11 cellular contexts compared by ENCODE assay signal in genomic region chr7:56053379-56053778, GRCh38. TPM values are rescaled to one million over a fixed set of nuclear protein-coding genes. Genes with fewer than 3 reads are reported as not detected.
DNase-seq lines count a peak whose midpoint lies in the region; ATAC-seq, FAIRE-seq and TF ChIP-seq lines count a peak whose summit lies in the region.
"Had no signal": no experiment of that assay in that cellular context is flagged by ENCODE, and none has a peak within 500 bp of the region (broad histone marks: within the 10 kb centered on the region; RNA-seq: fewer than 3 reads in every experiment).

No MANE protein-coding gene starts in this region.

- CTCF ChIA-PET in H1 (lab: Charles Lee; ENCODE audit: partially characterized antibody) = no interaction called here

- no peak overlapping the region for H3K56ac ChIP-seq in H1 (replicated peaks; ENCODE audit: insufficient read length, low read depth, low read length)

- H2BK5ac ChIP-seq in H1 (ENCODE audit: low read depth, low read length) (no peak overlapping the region), trophoblast cell (ENCODE audit: low read depth, low read length, poor library complexity) (no peak overlapping the region)

- no peak for TF ChIP-seq POLR2A in H1 (IDR thresholded peaks at IDR 0.05; ENCODE audit: control extremely low read depth in 1 of 2, low read depth in 2 of 2, low read length in 2 of 2)

- H2BK12ac ChIP-seq in H1 (ENCODE audit: low read depth, low read length) (no peak overlapping the region), trophoblast cell (ENCODE audit: low read length) (no peak overlapping the region)

- H4K91ac ChIP-seq in H1 (replicated peaks; ENCODE audit: insufficient read length, low read length) (no peak overlapping the region), trophoblast cell (ENCODE audit: low read depth, low read length) (no peak overlapping the region)

- H3K79me2 ChIP-seq in H1 (ENCODE audit: control insufficient read depth in 1 of 2, insufficient read depth in 2 of 2, low read length in 2 of 2) = peaks cover 7 to 61% of the 10 kb centered on the region in 2 experiments
- H3K79me2 ChIP-seq in trophoblast cell (ENCODE audit: control insufficient read depth, insufficient read depth, low read length, poor library complexity) = peaks cover 23% of the 10 kb centered on the region

- DNase-seq in GM12865 (ENCODE audit: low read depth) (no peak), NT2/D1 (ENCODE audit: low read depth, low spot score) (no peak), H1 (ENCODE audit: low read depth in 1 of 2, low spot score in 2 of 2) (no peak), trophoblast cell (no peak), NCI-H774 (lab: John Stamatoyannopoulos, UW) (no peak)
- DNase-seq in NK-92 treated with Interleukin-12 subunit alpha and Interleukin-12 subunit beta, amount 100 ng/mL, for 24 hours (lab: John Stamatoyannopoulos, UW) = no peak
- DNase-seq: activated B cell treated with CpG ODN at 0.5 μM for 24 hours, GF-D8 had no signal

- H2AK5ac ChIP-seq in H1 (ENCODE audit: low read depth, low read length) (no peak overlapping the region), trophoblast cell (ENCODE audit: low read length) (no peak overlapping the region)

- H3K79me1 ChIP-seq in H1 (ENCODE audit: low read depth, low read length) (peaks cover 2% of the 10 kb centered on the region; the same call in 1 of the 2 replicates), trophoblast cell (ENCODE audit: low read length) (peaks cover 11% of the 10 kb centered on the region)

- H3K27me3 ChIP-seq in NT2/D1 (ENCODE audit: insufficient read depth, insufficient read length) (no peaks in the 10 kb centered on the region), H1 (replicated peaks in 1 of 4; ENCODE audit: control insufficient read depth in 3 of 4, extremely low read depth in 1 of 4, insufficient read depth in 3 of 4, low read length in 3 of 4) (no peaks in the 10 kb centered on the region), trophoblast cell (ENCODE audit: insufficient read depth, low read length) (no peaks in the 10 kb centered on the region)

- H2AFZ ChIP-seq in H1 (ENCODE audit: low read length) (no peak overlapping the region), trophoblast cell (ENCODE audit: insufficient read depth, low read length, poor library complexity) (no peak overlapping the region)

- POLR2A ChIA-PET in H1 (lab: Charles Lee; ENCODE audit: partially characterized antibody) = interaction anchor here (1.2 to 44.4 kb wide), 5 partner anchors 9 to 30 kb away, joined by 4 to 869 read pairs (median 14); partner anchors contain the start of gene SUMF2

- H4K8ac ChIP-seq in H1 (ENCODE audit: extremely low read depth, insufficient read depth, low read length) (no peak overlapping the region), trophoblast cell (ENCODE audit: low read depth, low read length) (peak overlapping the region; percentile 7)

- TF ChIP-seq CTCF in GM12865 (IDR thresholded peaks at IDR 0.05; ENCODE audit: insufficient read depth, low read depth, low read length, missing control alignments) = no peak
- TF ChIP-seq CTCF in H1 (IDR thresholded peaks at IDR 0.05; ENCODE audit: control extremely low read depth in 1 of 3, insufficient read depth in 1 of 3, low read depth in 1 of 3, low read length in 3 of 3) = no peak

- H4K12ac ChIP-seq in trophoblast cell (ENCODE audit: low read depth, low read length) = peak overlapping the region; percentile 26

- no peak overlapping the region for H2BK15ac ChIP-seq in H1 (ENCODE audit: low read length)

- H3K9ac ChIP-seq in NT2/D1 (ENCODE audit: insufficient read length, low read depth) = peak overlapping the region; percentile 99
- H3K9ac ChIP-seq in H1 (replicated peaks in 1 of 4; ENCODE audit: extremely low read depth in 1 of 4, low read depth in 3 of 4, low read length in 3 of 4) = peak overlapping the region in 1 of 4 experiments; percentile 20; a peak in 1 of 7 replicates
- peak overlapping the region; percentile 48 for H3K9ac ChIP-seq in trophoblast cell (ENCODE audit: low read length)

- H3K4me1 ChIP-seq in NT2/D1 (ENCODE audit: insufficient read depth, insufficient read length) = peaks cover 2% of the 10 kb centered on the region
- peaks cover 0 to 11% (median 1%) of the 10 kb centered on the region in 4 experiments; a peak in 6 of 7 replicates for H3K4me1 ChIP-seq in H1 (replicated peaks in 1 of 4; ENCODE audit: control insufficient read depth in 3 of 4, insufficient read depth in 4 of 4, low read length in 3 of 4)
- peaks cover 7 to 8% of the 10 kb centered on the region in 2 experiments for H3K4me1 ChIP-seq in trophoblast cell (ENCODE audit: control insufficient read depth in 1 of 2, insufficient read depth in 2 of 2, low read length in 2 of 2)

- H3K4me2 ChIP-seq in H1 (ENCODE audit: insufficient read depth in 1 of 2, low read depth in 2 of 2, low read length in 2 of 2) = peak overlapping the region; percentile 58 to 71
- H3K4me2 ChIP-seq in trophoblast cell (ENCODE audit: low read length) = no peak overlapping the region

- H3K27ac ChIP-seq in H1 (ENCODE audit: low read depth, low read length) (no peak overlapping the region), trophoblast cell (ENCODE audit: low read depth, low read length) (no peak overlapping the region)

- H3K9me3 ChIP-seq in NT2/D1 (ENCODE audit: insufficient read depth, low read length) = no peaks in the 10 kb centered on the region
- H3K9me3 ChIP-seq in H1 (ENCODE audit: insufficient read depth in 2 of 2, low read depth in 1 of 2, low read length in 1 of 2) = no peaks in the 10 kb centered on the region
- H3K9me3 ChIP-seq in trophoblast cell (ENCODE audit: insufficient read depth, low read depth, low read length) = no peaks in the 10 kb centered on the region
- H3K9me3 ChIP-seq: thoracic aorta had no signal

- H3K14ac ChIP-seq in H1 (ENCODE audit: insufficient read length) = no peak overlapping the region
- no peak overlapping the region for H3K14ac ChIP-seq in trophoblast cell (ENCODE audit: low read length)

- H3K36me3 ChIP-seq in NT2/D1 (ENCODE audit: insufficient read depth, insufficient read length, low read length) (peaks cover 71% of the 10 kb centered on the region), H1 (ENCODE audit: control insufficient read depth in 2 of 4, insufficient read depth in 4 of 4, low read length in 3 of 4) (peaks cover 24 to 59% (median 47%) of the 10 kb centered on the region in 4 experiments), trophoblast cell (ENCODE audit: control insufficient read depth in 1 of 2, insufficient read depth in 2 of 2, low read length in 2 of 2) (peaks cover 19 to 28% of the 10 kb centered on the region in 2 experiments)

- H3K4ac ChIP-seq in H1 (replicated peaks; ENCODE audit: insufficient read length, low read depth, low read length) (no peak overlapping the region), trophoblast cell (ENCODE audit: low read depth, low read length) (peak overlapping the region; percentile 81)

- WGBS in H1 (ENCODE audit: extremely low coverage in 1 of 2, insufficient coverage in 1 of 2, insufficient read length in 1 of 2, insufficient replicate concordance in 2 of 2, low coverage in 1 of 2, low lambda C conversion rate in 2 of 2, missing lambda C conversion rate in 1 of 2), 2 experiments = 96% methylated on average over 9 of the region's 9 CpGs; no CpG with 5 or more reads in 1 of the 2 experiments
- no CpG with 5 or more reads among the region's 9 CpGs for WGBS in trophoblast cell (ENCODE audit: extremely low coverage, insufficient coverage, insufficient read length)

- peaks cover 0 to 3% of the 10 kb centered on the region in 2 experiments for H4K20me1 ChIP-seq in H1 (replicated peaks in 1 of 2; ENCODE audit: control insufficient read depth in 1 of 2, insufficient read depth in 2 of 2, low read length in 2 of 2)

- H3K18ac ChIP-seq in H1 (ENCODE audit: extremely low read depth, low read length) (no peak overlapping the region), trophoblast cell (ENCODE audit: low read length) (no peak overlapping the region)

- no peaks in the 10 kb centered on the region; the same call in 1 of the 2 replicates for H3K23me2 ChIP-seq in H1 (ENCODE audit: low read depth, low read length)

- no peak for ATAC-seq in GM21717 (IDR thresholded peaks at IDR 0.05; ENCODE audit: unreplicated experiment)

- H2BK120ac ChIP-seq in H1 (replicated peaks; ENCODE audit: low read depth, low read length) (no peak overlapping the region), trophoblast cell (ENCODE audit: insufficient read depth, low read length, poor library complexity) (no peak overlapping the region)

- no peak for TF ChIP-seq EP300 in H1 (IDR thresholded peaks at IDR 0.05; ENCODE audit: borderline replicate concordance in 1 of 2, low read depth in 2 of 2, low read length in 2 of 2)

- no peak for FAIRE-seq in H1 (lab: Jason Lieb, UNC)
- FAIRE-seq: frontal cortex had no signal

- peak overlapping the region; percentile 99 for H3K4me3 ChIP-seq in GM12865 (ENCODE audit: low read depth, low read length)
- peak overlapping the region; percentile 90 for H3K4me3 ChIP-seq in NT2/D1 (ENCODE audit: insufficient read length, low read depth)
- H3K4me3 ChIP-seq in H1 (ENCODE audit: extremely low read depth in 1 of 4, insufficient read depth in 2 of 4, low read depth in 3 of 4, low read length in 4 of 4) = peak overlapping the region in 2 of 4 experiments; percentile 4 to 98; a peak in 3 of 8 replicates
- no peak overlapping the region for H3K4me3 ChIP-seq in trophoblast cell (ENCODE audit: low read depth, low read length)

- H4K5ac ChIP-seq in H1 (ENCODE audit: insufficient read length, low read depth, low read length) = no peak overlapping the region

- no peak for TF ChIP-seq RAD21 in H1 (IDR thresholded peaks at IDR 0.05 in 1 of 2, conservative IDR thresholded peaks at IDR 0.05 in 1 of 2; ENCODE audit: low read depth in 2 of 2, low read length in 2 of 2)

- H3K23ac ChIP-seq in H1 (ENCODE audit: insufficient read length) (no peak overlapping the region), trophoblast cell (ENCODE audit: low read length) (no peak overlapping the region)

- no peak overlapping the region for H2BK20ac ChIP-seq in H1 (ENCODE audit: low read length)

RNA-seq across cellular contexts. Expression of gene CCT6A, which starts 1.8 kb away (rescaled TPM):
- 260 and 272 TPM in 2 replicates for total RNA-seq in H1 (2021; fragmentation: NEBNext Ultra II Directional; extraction: Animal tissue kit (Norgen Biotek cat#: 25700))
- 124 and 201 TPM in 2 replicates for polyA plus RNA-seq in H1 (2011; rRNA removed)
- 224 TPM for polyA plus RNA-seq in H1 (2011; cell fraction: cytosol; rRNA removed)
- 130 TPM for polyA plus RNA-seq in H1 (2011; cell fraction: nucleus; rRNA removed)
- 266 to 398 TPM (median 305 TPM) in 4 replicates for polyA plus RNA-seq in H1 (2012, experiment 1 of 2)
- 34.0 TPM for polyA plus RNA-seq in H1 (2012, experiment 2 of 2)
- polyA plus RNA-seq in H1 (2013, experiment 1 of 2) = 275 TPM
- 270 TPM for polyA plus RNA-seq in H1 (2013, experiment 2 of 2)
- 223 and 281 TPM in 2 replicates for polyA minus RNA-seq in H1 (2011; rRNA and poly(A)+ RNA removed)
- polyA minus RNA-seq in H1 (2011; cell fraction: cytosol; rRNA and poly(A)+ RNA removed) = 117 TPM
- polyA minus RNA-seq in H1 (2011; cell fraction: nucleus; rRNA and poly(A)+ RNA removed) = 113 TPM
- polyA plus RNA-seq in trophoblast cell (2013) = 211 and 221 TPM in 2 replicates

RNA-seq across cellular contexts. Expression of gene PSPH, which starts 2.1 kb away (rescaled TPM):
- total RNA-seq in H1 (2021; fragmentation: NEBNext Ultra II Directional; extraction: Animal tissue kit (Norgen Biotek cat#: 25700)) = 56.3 and 64.8 TPM in 2 replicates
- polyA plus RNA-seq in H1 (2011; rRNA removed) = 31.0 and 39.7 TPM in 2 replicates
- 74.6 TPM for polyA plus RNA-seq in H1 (2011; cell fraction: cytosol; rRNA removed)
- 44.0 TPM for polyA plus RNA-seq in H1 (2011; cell fraction: nucleus; rRNA removed)
- polyA plus RNA-seq in H1 (2012, experiment 1 of 2) = 44.6 to 51.5 TPM (median 48.5 TPM) in 4 replicates
- 45.3 TPM for polyA plus RNA-seq in H1 (2012, experiment 2 of 2)
- 22.3 TPM for polyA plus RNA-seq in H1 (2013, experiment 1 of 2)
- polyA plus RNA-seq in H1 (2013, experiment 2 of 2) = 20.4 TPM
- polyA minus RNA-seq in H1 (2011; rRNA and poly(A)+ RNA removed) = 74.9 and 79.0 TPM in 2 replicates
- polyA minus RNA-seq in H1 (2011; cell fraction: cytosol; rRNA and poly(A)+ RNA removed) = 44.3 TPM
- 24.3 TPM for polyA minus RNA-seq in H1 (2011; cell fraction: nucleus; rRNA and poly(A)+ RNA removed)
- polyA plus RNA-seq in trophoblast cell (2013) = 9.9 and 10.7 TPM in 2 replicates

RNA-seq across cellular contexts. Expression of gene SUMF2, which starts 10.7 kb away (rescaled TPM):
- total RNA-seq in H1 (2021; fragmentation: NEBNext Ultra II Directional; extraction: Animal tissue kit (Norgen Biotek cat#: 25700)) = 59.2 and 61.9 TPM in 2 replicates
- polyA plus RNA-seq in H1 (2011; rRNA removed) = 39.8 and 55.9 TPM in 2 replicates
- polyA plus RNA-seq in H1 (2011; cell fraction: cytosol; rRNA removed) = 63.7 TPM
- polyA plus RNA-seq in H1 (2011; cell fraction: nucleus; rRNA removed) = 96.5 TPM
- 60.9 to 78.7 TPM (median 68.3 TPM) in 4 replicates for polyA plus RNA-seq in H1 (2012, experiment 1 of 2)
- polyA plus RNA-seq in H1 (2012, experiment 2 of 2) = 74.3 TPM
- 71.0 TPM for polyA plus RNA-seq in H1 (2013, experiment 1 of 2)
- 82.4 TPM for polyA plus RNA-seq in H1 (2013, experiment 2 of 2)
- 47.1 and 50.6 TPM in 2 replicates for polyA minus RNA-seq in H1 (2011; rRNA and poly(A)+ RNA removed)
- polyA minus RNA-seq in H1 (2011; cell fraction: cytosol; rRNA and poly(A)+ RNA removed) = 34.5 TPM
- 54.8 TPM for polyA minus RNA-seq in H1 (2011; cell fraction: nucleus; rRNA and poly(A)+ RNA removed)
- polyA plus RNA-seq in trophoblast cell (2013) = 57.1 and 59.3 TPM in 2 replicates

RNA-seq across cellular contexts. Expression of gene PHKG1, which starts 39.4 kb away (rescaled TPM):
- 0.61 TPM in 1 of 2 replicates, not detected in the other for total RNA-seq in H1 (2021; fragmentation: NEBNext Ultra II Directional; extraction: Animal tissue kit (Norgen Biotek cat#: 25700))
- 0.03 and 0.14 TPM in 2 replicates for polyA plus RNA-seq in H1 (2011; rRNA removed)
- 0.12 TPM for polyA plus RNA-seq in H1 (2011; cell fraction: cytosol; rRNA removed)
- 1.0 TPM for polyA plus RNA-seq in H1 (2011; cell fraction: nucleus; rRNA removed)
- 0.25 to 1.7 TPM (median 0.66 TPM) in 4 replicates for polyA plus RNA-seq in H1 (2012, experiment 1 of 2)
- 0.25 TPM for polyA plus RNA-seq in H1 (2012, experiment 2 of 2)
- 0.02 TPM for polyA plus RNA-seq in H1 (2013, experiment 1 of 2)
- polyA plus RNA-seq in H1 (2013, experiment 2 of 2) = 0.07 TPM
- 0.12 TPM in 1 of 2 replicates, not detected in the other for polyA minus RNA-seq in H1 (2011; rRNA and poly(A)+ RNA removed)
- polyA minus RNA-seq in H1 (2011; cell fraction: cytosol; rRNA and poly(A)+ RNA removed) = not detected
- not detected for polyA minus RNA-seq in H1 (2011; cell fraction: nucleus; rRNA and poly(A)+ RNA removed)
- 0.06 and 0.07 TPM in 2 replicates for polyA plus RNA-seq in trophoblast cell (2013)

RNA-seq across cellular contexts. Expression of gene CHCHD2, which starts 52.9 kb away (rescaled TPM):
- 112 and 120 TPM in 2 replicates for total RNA-seq in H1 (2021; fragmentation: NEBNext Ultra II Directional; extraction: Animal tissue kit (Norgen Biotek cat#: 25700))
- 238 and 300 TPM in 2 replicates for polyA plus RNA-seq in H1 (2011; rRNA removed)
- polyA plus RNA-seq in H1 (2011; cell fraction: cytosol; rRNA removed) = 216 TPM
- polyA plus RNA-seq in H1 (2011; cell fraction: nucleus; rRNA removed) = 90.7 TPM
- 134 to 146 TPM (median 142 TPM) in 4 replicates for polyA plus RNA-seq in H1 (2012, experiment 1 of 2)
- polyA plus RNA-seq in H1 (2012, experiment 2 of 2) = 307 TPM
- polyA plus RNA-seq in H1 (2013, experiment 1 of 2) = 160 TPM
- 164 TPM for polyA plus RNA-seq in H1 (2013, experiment 2 of 2)
- 37.2 and 47.6 TPM in 2 replicates for polyA minus RNA-seq in H1 (2011; rRNA and poly(A)+ RNA removed)
- polyA minus RNA-seq in H1 (2011; cell fraction: cytosol; rRNA and poly(A)+ RNA removed) = 78.3 TPM
- 55.3 TPM for polyA minus RNA-seq in H1 (2011; cell fraction: nucleus; rRNA and poly(A)+ RNA removed)
- 118 and 119 TPM in 2 replicates for polyA plus RNA-seq in trophoblast cell (2013)
